8 cellular contexts compared by ENCODE assay signal in genomic region chr12:106149096-106149784, GRCh38. TPM values are rescaled to one million over a fixed set of nuclear protein-coding genes. Genes with fewer than 3 reads are reported as not detected.
DNase-seq lines count a peak whose midpoint lies in the region; ATAC-seq and TF ChIP-seq lines count a peak whose summit lies in the region.

No MANE protein-coding gene starts in this region.

- no peak overlapping the region for H3K4me3 Mint-ChIP-seq in activated CD4-positive, alpha-beta T cell treated with anti-CD3 and anti-CD28 coated beads for 36 hours

- H2AFZ ChIP-seq in SK-N-SH (ENCODE audit: low read depth): no peak overlapping the region

- H3K27ac Mint-ChIP-seq in activated CD4-positive, alpha-beta T cell treated with anti-CD3 and anti-CD28 coated beads for 36 hours: no peak overlapping the region

- no peaks in the 10 kb centered on the region; the same call in 1 of the 2 replicates for H3K79me2 ChIP-seq in SK-N-SH (ENCODE audit: insufficient read depth)

- H3K4me1 ChIP-seq in SK-N-SH (ENCODE audit: control insufficient read depth in 1 of 2, insufficient read depth in 2 of 2, low read depth in 1 of 2, low read length in 1 of 2): peaks cover 0 to 13% of the 10 kb centered on the region in 2 experiments; a peak in 2 of 4 replicates
- H3K4me1 ChIP-seq in transverse colon: peaks cover 0 to 24% (median 10%) of the 10 kb centered on the region in 4 donors

- peaks cover 25% of the 10 kb centered on the region for H3K27me3 Mint-ChIP-seq in activated CD4-positive, alpha-beta T cell treated with anti-CD3 and anti-CD28 coated beads for 36 hours

- H3K4me2 ChIP-seq in SK-N-SH: no peak overlapping the region

- H3K9ac ChIP-seq in SK-N-SH: no peak overlapping the region

- no peaks in the 10 kb centered on the region for H3K4me1 Mint-ChIP-seq in activated CD4-positive, alpha-beta T cell treated with anti-CD3 and anti-CD28 coated beads for 36 hours

- TF ChIP-seq CTCF in SK-N-SH (IDR thresholded peaks at IDR 0.05) (peak; percentile 64), transverse colon (IDR thresholded peaks at IDR 0.05) (peak; percentile 38 to 47 (median 44))

- DNase-seq in activated CD4-positive, alpha-beta T cell treated with anti-CD3 and anti-CD28 coated beads for 36 hours: peak; percentile 26
- DNase-seq in activated CD4-positive, alpha-beta T cell treated with anti-CD3 and anti-CD28 coated beads for 48 hours: no peak
- DNase-seq in SK-N-SH: no peak
- DNase-seq in left ventricle myocardium superior: no peak
- peak; percentile 34 for DNase-seq in transverse colon
- DNase-seq in NCI-H446 (lab: John Stamatoyannopoulos, UW): no peak
- DNase-seq in NCI-H2081 treated with DMSO at 0.1 percent for 48 hours (lab: John Stamatoyannopoulos, UW): no peak

- peaks cover 9% of the 10 kb centered on the region for H3F3A ChIP-seq in SK-N-SH (replicated peaks; ENCODE audit: insufficient read depth)

- no peaks in the 10 kb centered on the region for H3K36me3 Mint-ChIP-seq in activated CD4-positive, alpha-beta T cell treated with anti-CD3 and anti-CD28 coated beads for 36 hours (ENCODE audit: low read depth)

- no peak overlapping the region for H3K27ac ChIP-seq in SK-N-SH (ENCODE audit: low read depth in 2 of 2, low read length in 1 of 2)
- H3K27ac ChIP-seq in transverse colon: no peak overlapping the region

- H3K27me3 ChIP-seq in SK-N-SH (ENCODE audit: insufficient read depth) (no peaks in the 10 kb centered on the region), transverse colon (no peaks in the 10 kb centered on the region)

- in situ Hi-C loops in transverse colon (cut with MboI; ENCODE audit: low pct_ligation_motif_present in 1 of 4, low pct_unique_long_range_greater_than_20kb in 1 of 4, low sequenced_read_pairs in 3 of 4): loop anchor here in 3 of 4 donors (25.0 kb wide), 1 partner anchor 437 kb away; no protein-coding TSS in a partner anchor

- ATAC-seq in activated CD4-positive, alpha-beta T cell treated with anti-CD3 and anti-CD28 coated beads for 36 hours: no peak
- peak; percentile 15 for ATAC-seq in left ventricle myocardium superior
- no peak for ATAC-seq in HG02678 (IDR thresholded peaks at IDR 0.05; ENCODE audit: unreplicated experiment)

- POLR2A ChIA-PET in activated CD4-positive, alpha-beta T cell treated with anti-CD3 and anti-CD28 coated beads for 36 hours (lab: Charles Lee): interaction anchor here (0.6 kb wide), 1 partner anchor 802 kb away, joined by 3 read pairs; no protein-coding TSS in a partner anchor
- POLR2A ChIA-PET in SK-N-SH (lab: Yijun Ruan, JAX): no interaction called here

- H3K4me3 ChIP-seq in SK-N-SH (ENCODE audit: low read depth in 2 of 2, low read length in 1 of 2) (no peak overlapping the region), transverse colon (no peak overlapping the region)

- TF ChIP-seq RAD21 in SK-N-SH (IDR thresholded peaks at IDR 0.05; ENCODE audit: low read length): peak; percentile 39

- H4K20me1 ChIP-seq in SK-N-SH (ENCODE audit: insufficient read depth): no peaks in the 10 kb centered on the region

- TF ChIP-seq POLR2A in transverse colon (IDR thresholded peaks at IDR 0.05): no peak

- WGBS in SK-N-SH (ENCODE audit: low lambda C conversion rate): 68% methylated on average over 10 of the region's 10 CpGs
- WGBS in transverse colon (ENCODE audit: low coverage in 1 of 2), 2 donors: 55 to 70% methylated on average over 5 to 10 of the region's 10 CpGs

- intact Hi-C loops in activated CD4-positive, alpha-beta T cell treated with anti-CD3 and anti-CD28 coated beads for 36 hours (cut with DNase I, micrococcal nuclease): no loop called here
- intact Hi-C loops in left ventricle myocardium superior (cut with micrococcal nuclease): no loop called here
- intact Hi-C loops in transverse colon (cut with DNase I; ENCODE audit: low total_unique reads): no loop called here

- CTCF ChIA-PET in activated CD4-positive, alpha-beta T cell treated with anti-CD3 and anti-CD28 coated beads for 36 hours (lab: Charles Lee): interaction anchor here (0.7 to 2.4 kb wide), 6 partner anchors 12 to 728 kb away, joined by 3 to 12 read pairs (median 4); no protein-coding TSS in a partner anchor
- CTCF ChIA-PET in SK-N-SH (lab: Yijun Ruan, JAX): interaction anchor here (0.8 to 3.5 kb wide), 8 partner anchors 8 to 766 kb away, joined by 3 to 29 read pairs (median 3); no protein-coding TSS in a partner anchor

- H3K9me3 ChIP-seq in SK-N-SH (no peaks in the 10 kb centered on the region), transverse colon (no peaks in the 10 kb centered on the region)

- H3K9me3 Mint-ChIP-seq in activated CD4-positive, alpha-beta T cell treated with anti-CD3 and anti-CD28 coated beads for 36 hours (ENCODE audit: low read depth): no peaks in the 10 kb centered on the region

- H3K36me3 ChIP-seq in SK-N-SH (replicated peaks in 1 of 2; ENCODE audit: control insufficient read depth in 1 of 2, insufficient read depth in 2 of 2, low read length in 1 of 2): no peaks in the 10 kb centered on the region
- no peaks in the 10 kb centered on the region for H3K36me3 ChIP-seq in transverse colon

- TF ChIP-seq EP300 in SK-N-SH (IDR thresholded peaks at IDR 0.05; ENCODE audit: borderline replicate concordance in 1 of 2, low read depth in 1 of 2, low read length in 1 of 2): no peak
- TF ChIP-seq EP300 in transverse colon (IDR thresholded peaks at IDR 0.05; ENCODE audit: low read depth): no peak

- no peaks in the 10 kb centered on the region for H3K9me2 ChIP-seq in SK-N-SH

TF ChIP-seq in SK-N-SH, 30 proteins besides CTCF, POLR2A, EP300 and RAD21:
- TF ChIP-seq SMC3 (IDR thresholded peaks at IDR 0.05; ENCODE audit: low read depth, low read length) (peak; percentile 28; the same call in 1 of the 2 replicates), JUND (IDR thresholded peaks at IDR 0.05) (no peak)
TF ChIP-seq in SK-N-SH: peak in this region for 1.

RNA-seq across cellular contexts. Expression of gene NUAK1, which starts 10.5 kb away (rescaled TPM):
- not detected for total RNA-seq in activated CD4-positive, alpha-beta T cell treated with anti-CD3 and anti-CD28 coated beads for 36 hours
- polyA plus RNA-seq in SK-N-SH (2012; rRNA removed): 8.1 and 11.3 TPM in 2 replicates
- 9.5 and 10.7 TPM in 2 replicates for polyA plus RNA-seq in SK-N-SH (2012; cell fraction: cytosol; rRNA removed)
- polyA plus RNA-seq in SK-N-SH (2012; cell fraction: nucleus; rRNA removed): 12.0 and 18.7 TPM in 2 replicates
- total RNA-seq in left ventricle myocardium superior: 38.8 TPM
- 10 to 100 TPM in 1 of 4 donors, 1 to 10 TPM in 2, under 1 TPM in 1; 0.75 to 14.7 (median 3.5) TPM for total RNA-seq in transverse colon

Comparison
In these comparisons a context has a peak if more than half of its experiments do, and no peak if none do; other contexts are left out.
1. DNase-seq: peak in activated CD4-positive, alpha-beta T cell treated with anti-CD3 and anti-CD28 coated beads for 36 hours (single experiment) and transverse colon (single experiment); none in activated CD4-positive, alpha-beta T cell treated with anti-CD3 and anti-CD28 coated beads for 48 hours (single experiment), SK-N-SH (single experiment), left ventricle myocardium superior (single experiment), NCI-H446 (0 of 2) and NCI-H2081 treated with DMSO at 0.1 percent for 48 hours (single experiment).